ENCODE assay signal across 15 cellular contexts in the genomic region with DNA sequence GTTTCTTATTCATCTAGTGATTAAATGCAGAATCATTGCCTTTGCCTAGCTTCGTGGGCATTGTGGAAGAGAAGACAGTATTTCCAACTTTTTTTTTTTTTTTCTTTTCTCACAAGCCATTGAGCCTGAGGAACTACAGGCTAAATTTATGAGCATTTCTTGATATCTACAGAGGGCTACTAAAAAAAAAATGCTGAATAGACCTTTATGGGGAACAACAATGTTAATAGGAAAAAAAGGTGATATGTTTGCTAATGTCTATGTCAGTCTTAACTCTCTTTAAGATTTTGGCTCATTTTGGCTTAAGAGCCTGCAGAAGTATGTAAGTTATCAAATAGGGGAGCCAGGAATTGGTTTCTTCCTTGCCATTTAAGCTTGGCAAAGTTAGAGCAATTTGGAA. TPM values are rescaled to one million over a fixed set of nuclear protein-coding genes. Genes with fewer than 3 reads are reported as not detected.
A peak's percentile ranks its signal among the peaks of the same experiment; 100 is the strongest.
DNase-seq lines count a peak whose midpoint lies in the region; ATAC-seq, FAIRE-seq and TF ChIP-seq lines count a peak whose summit lies in the region.
"Had no signal": no experiment of that assay in that cellular context is flagged by ENCODE, and none has a peak within 500 bp of the region (broad histone marks: within the 10 kb centered on the region; RNA-seq: fewer than 3 reads in every experiment).

No MANE protein-coding gene starts in this region.

- POLR2A ChIA-PET in K562 (lab: Yijun Ruan, JAX), result interaction anchor here (0.6 to 1.0 kb wide), 3 partner anchors 13 to 28 kb away, joined by 3 to 4 read pairs (median 4); no protein-coding TSS in a partner anchor

- H3K27ac ChIP-seq in K562 (ENCODE audit: extremely low read depth, low read depth, low read length) (peak overlapping the region; percentile 60; the same call in 2 of the 3 replicates), lower lobe of right lung (peak overlapping the region; percentile 38), thoracic aorta (peak overlapping the region; percentile 26 to 61)
- H3K27ac ChIP-seq: Peyer's patch had no signal

- H3K9me3 ChIP-seq in K562 (replicated peaks; ENCODE audit: control insufficient read depth, insufficient read depth, low read depth, low read length), result no peaks in the 10 kb centered on the region
- H3K9me3 ChIP-seq in lower lobe of right lung, result no peaks in the 10 kb centered on the region
- no peaks in the 10 kb centered on the region for H3K9me3 ChIP-seq in thoracic aorta
- H3K9me3 ChIP-seq: Peyer's patch had no signal

- in situ Hi-C loops in K562 (cut with MboI), result no loop called here

- no peaks in the 10 kb centered on the region for H3K9me1 ChIP-seq in K562 (ENCODE audit: control insufficient read depth, insufficient read depth, low read length)

- no peak overlapping the region for H3K4me3 Mint-ChIP-seq in HFFc6
- H3K4me3 Mint-ChIP-seq: activated CD4-positive, alpha-beta memory T cell treated with anti-CD3 and anti-CD28 coated beads for 36 hours; activated T-cell treated with anti-CD3 and anti-CD28 coated beads, Interleukin-2, amount 50 U/mL, for 72 hours had no signal

- H4K20me1 ChIP-seq in K562 (replicated peaks; ENCODE audit: control insufficient read depth, insufficient read depth, low read length), result no peaks in the 10 kb centered on the region; the same call in 1 of the 2 replicates

- no TSS peak for BruUV-seq in K562 (replicated peaks; lab: Mats Ljungman, UMichigan)

- intact Hi-C loops in K562 (cut with micrococcal nuclease) (no loop called here), lower lobe of right lung (cut with DNase I) (loop anchor here (10.0 kb wide), 1 partner anchor 60 kb away; a partner anchor contains a TSS)

- no peak for TF ChIP-seq POLR2A in K562 (conservative IDR thresholded peaks at IDR 0.05)

- 0 out of 2 replicates have a peak overlapping the region, but pooled peaks have one; percentile 25 for H3K27ac Mint-ChIP-seq in HFFc6
- H3K27ac Mint-ChIP-seq: activated CD4-positive, alpha-beta memory T cell treated with anti-CD3 and anti-CD28 coated beads for 36 hours; activated T-cell treated with anti-CD3 and anti-CD28 coated beads, Interleukin-2, amount 50 U/mL, for 72 hours had no signal

- H3K9ac ChIP-seq in K562 (ENCODE audit: insufficient read depth in 1 of 2, low read depth in 2 of 2, low read length in 2 of 2), result no peak overlapping the region

- TF ChIP-seq CTCF in HFFc6 (IDR thresholded peaks at IDR 0.05) (no peak), K562 (IDR thresholded peaks at IDR 0.05 in 2 of 3, conservative IDR thresholded peaks at IDR 0.05 in 1 of 3; ENCODE audit: insufficient read depth in 2 of 3, low read depth in 1 of 3, low read length in 3 of 3) (no peak), lower lobe of right lung (IDR thresholded peaks at IDR 0.05) (no peak), thoracic aorta (IDR thresholded peaks at IDR 0.05) (no peak)

- peaks cover 3% of the 10 kb centered on the region; the same call in 1 of the 3 replicates for H3K36me3 ChIP-seq in K562 (ENCODE audit: control insufficient read depth, insufficient read depth, low read length)
- peaks cover 31% of the 10 kb centered on the region for H3K36me3 ChIP-seq in lower lobe of right lung
- no peaks in the 10 kb centered on the region for H3K36me3 ChIP-seq in thoracic aorta
- H3K36me3 ChIP-seq in H7 (replicated peaks; ENCODE audit: control insufficient read depth, insufficient read depth, low read length), result no peaks in the 10 kb centered on the region

- peaks cover 19% of the 10 kb centered on the region for H3K4me1 Mint-ChIP-seq in HFFc6 (ENCODE audit: low read depth)

- H2AFZ ChIP-seq in K562 (ENCODE audit: low read depth, low read length), result 0 out of 2 replicates have a peak overlapping the region, but pooled peaks have one; percentile 7

- peaks cover 17% of the 10 kb centered on the region for H3K36me3 Mint-ChIP-seq in HFFc6 (ENCODE audit: low read depth)

- DNase-seq in HFFc6 (no peak), K562 (ENCODE audit: extremely low read depth in 1 of 4, low spot score in 3 of 4) (no peak), lower lobe of right lung (no peak), thoracic aorta (ENCODE audit: low spot score) (no peak), H7 (no peak), HPDE6-E6E7 (ENCODE audit: extremely low spot score) (no peak)
- DNase-seq: activated CD4-positive, alpha-beta memory T cell treated with anti-CD3 and anti-CD28 coated beads for 36 hours; activated T-cell treated with anti-CD3 and anti-CD28 coated beads, Interleukin-2, amount 50 U/mL, for 72 hours; mesendoderm; NCI-H1092; NCI-H748 treated with DMSO at 0.1 percent for 48 hours had no signal

- H3K9me3 Mint-ChIP-seq in HFFc6, result no peaks in the 10 kb centered on the region
- H3K9me3 Mint-ChIP-seq: activated CD4-positive, alpha-beta memory T cell treated with anti-CD3 and anti-CD28 coated beads for 36 hours; activated T-cell treated with anti-CD3 and anti-CD28 coated beads, Interleukin-2, amount 50 U/mL, for 72 hours had no signal

- no peak overlapping the region for H3K4me2 ChIP-seq in K562 (ENCODE audit: insufficient read depth, low read length)

- no peaks in the 10 kb centered on the region for H3K27me3 Mint-ChIP-seq in HFFc6 (ENCODE audit: insufficient read depth)
- H3K27me3 Mint-ChIP-seq: activated CD4-positive, alpha-beta memory T cell treated with anti-CD3 and anti-CD28 coated beads for 36 hours had no signal

- FAIRE-seq in K562 (lab: Jason Lieb, UNC), result no peak
- FAIRE-seq: endothelial cell of umbilical vein had no signal

- no peaks in the 10 kb centered on the region for H3K27me3 ChIP-seq in K562 (ENCODE audit: control insufficient read depth in 2 of 2, insufficient read depth in 2 of 2, low read length in 2 of 2)
- no peaks in the 10 kb centered on the region for H3K27me3 ChIP-seq in lower lobe of right lung (ENCODE audit: low read depth)
- no peaks in the 10 kb centered on the region for H3K27me3 ChIP-seq in thoracic aorta (replicated peaks; ENCODE audit: insufficient read depth)
- H3K27me3 ChIP-seq in H7 (ENCODE audit: control insufficient read depth, insufficient read depth, low read length), result no peaks in the 10 kb centered on the region
- H3K27me3 ChIP-seq: Peyer's patch had no signal

- H3K79me2 ChIP-seq in K562 (ENCODE audit: control insufficient read depth, insufficient read depth, low read length), result peaks cover 54% of the 10 kb centered on the region

- no peak for TF ChIP-seq RAD21 in K562 (CRISPR knock-in tag; conservative IDR thresholded peaks at IDR 0.05 in 1 of 2, IDR thresholded peaks at IDR 0.05 in 1 of 2)

- ATAC-seq in K562 (no peak), lower lobe of right lung (no peak), thoracic aorta (ENCODE audit: insufficient number of reproducible peaks, low FRiP score, low read depth) (no peak), HG03469 (IDR thresholded peaks at IDR 0.05; ENCODE audit: unreplicated experiment) (no peak), GM18909 (IDR thresholded peaks at IDR 0.05; ENCODE audit: poor library complexity, unreplicated experiment) (no peak)
- ATAC-seq: activated T-cell treated with anti-CD3 and anti-CD28 coated beads, Interleukin-2, amount 50 U/mL, for 72 hours had no signal

- 30% methylated on average over 1 of the region's 1 CpG for WGBS in K562 (ENCODE audit: insufficient coverage, low coverage, missing lambda C conversion rate)

- no peak for TF ChIP-seq EP300 in K562 (IDR thresholded peaks at IDR 0.05; ENCODE audit: low read length)

- no peak overlapping the region for H3K4me3 ChIP-seq in K562
- H3K4me3 ChIP-seq in lower lobe of right lung, result no peak overlapping the region
- H3K4me3 ChIP-seq in thoracic aorta, result no peak overlapping the region
- H3K4me3 ChIP-seq in H7 (ENCODE audit: insufficient read depth, low read depth, low read length), result no peak overlapping the region
- H3K4me3 ChIP-seq: Peyer's patch had no signal

- H3K4me1 ChIP-seq in K562 (replicated peaks in 1 of 2; ENCODE audit: control insufficient read depth in 2 of 2, insufficient read depth in 2 of 2, low read length in 2 of 2) (peaks cover 6 to 9% of the 10 kb centered on the region in 2 experiments; a peak in 3 of 5 replicates), lower lobe of right lung (peaks cover 35% of the 10 kb centered on the region), thoracic aorta (ENCODE audit: control insufficient read depth in 1 of 2, low read depth in 2 of 2) (peaks cover 5 to 28% of the 10 kb centered on the region in 2 donors)

- CTCF ChIA-PET in K562 (lab: Yijun Ruan, JAX; ENCODE audit: low intra/inter-chr PET ratio), result interaction anchor here (0.6 kb wide), 1 partner anchor 23 kb away, joined by 3 read pairs; no protein-coding TSS in a partner anchor

RNA-seq across cellular contexts. Expression of a gene that starts 6.0 kb away (rescaled TPM):
- total RNA-seq in HFFc6 (2021; fragmentation: NEBNext Ultra II Directional; extraction: Animal tissue kit (Norgen Biotek cat#: 25700)), result 10 to 100 TPM; 24.8 to 33.5 (median 29.8) TPM
- 16.7 and 19.5 TPM in 2 replicates for total RNA-seq in K562 (2011; cell fraction: chromatin; rRNA removed; ENCODE audit: low replicate concordance)
- total RNA-seq in K562 (2011; cell fraction: nucleolus; rRNA removed), result 7.8 and 9.5 TPM in 2 replicates
- total RNA-seq in K562 (2011; cell fraction: nucleoplasm; rRNA removed), result 11.8 and 19.5 TPM in 2 replicates
- total RNA-seq in K562 (2014; rRNA removed), result 4.0 and 5.3 TPM in 2 replicates
- 4.5 and 5.1 TPM in 2 replicates for total RNA-seq in K562 (2014; rRNA removed; fragmentation: Illumina TruSeq; extraction: Trizol)
- total RNA-seq in K562 (2015; rRNA removed; fragmentation: Illumina TruSeq; extraction: Trizol), result 4.9 and 5.3 TPM in 2 replicates
- 13.9 and 15.0 TPM in 2 replicates for total RNA-seq in K562 (2021)
- 3.6 and 5.3 TPM in 2 replicates for polyA plus RNA-seq in K562 (2011; rRNA removed)
- polyA plus RNA-seq in K562 (2011; cell fraction: cytosol; rRNA removed), result 2.3 and 4.4 TPM in 2 replicates
- 2.7 and 5.2 TPM in 2 replicates for polyA plus RNA-seq in K562 (2011; cell fraction: nucleus; rRNA removed)
- 11.7 and 13.9 TPM in 2 replicates for polyA plus RNA-seq in K562 (2012)
- 10.7 and 11.0 TPM in 2 replicates for polyA plus RNA-seq in K562 (2014; fragmentation: Illumina TruSeq; extraction: Trizol)
- 1 to 10 TPM; 3.9 to 4.5 TPM for polyA plus RNA-seq in K562 (2014; fragmentation: Nextera tagmentation; extraction: Ambion mirVana)
- 6.5 and 7.9 TPM in 2 replicates for polyA plus RNA-seq in K562 (2014; rRNA removed)
- 3.7 and 3.8 TPM in 2 replicates for polyA minus RNA-seq in K562 (2011; rRNA and poly(A)+ RNA removed)
- polyA minus RNA-seq in K562 (2011; cell fraction: cytosol; rRNA and poly(A)+ RNA removed), result 3.1 and 3.5 TPM in 2 replicates
- polyA minus RNA-seq in K562 (2011; cell fraction: nucleus; rRNA and poly(A)+ RNA removed), result 2.3 and 2.8 TPM in 2 replicates
- 42.4 TPM for total RNA-seq in lower lobe of right lung
- total RNA-seq in thoracic aorta, result 10 to 100 TPM in 1 of 2 donors, 1 to 10 TPM in 1; 8.9 to 14.0 TPM
- total RNA-seq in H7 (2014; rRNA removed; shearing (Covaris generic)), result 3.7 and 5.4 TPM in 2 replicates

RNA-seq across cellular contexts. Expression of a gene that starts 47.9 kb away (rescaled TPM):
- total RNA-seq in HFFc6 (2021; fragmentation: NEBNext Ultra II Directional; extraction: Animal tissue kit (Norgen Biotek cat#: 25700)), result 1 to 10 TPM; 1.5 to 2.2 (median 1.8) TPM
- 22.1 and 46.9 TPM in 2 replicates for total RNA-seq in K562 (2011; cell fraction: chromatin; rRNA removed; ENCODE audit: low replicate concordance)
- total RNA-seq in K562 (2011; cell fraction: nucleolus; rRNA removed), result 18.2 and 24.0 TPM in 2 replicates
- total RNA-seq in K562 (2011; cell fraction: nucleoplasm; rRNA removed), result 17.4 and 20.8 TPM in 2 replicates
- total RNA-seq in K562 (2014; rRNA removed) (1.8 and 2.1 TPM in 2 replicates), K562 (2014; rRNA removed; fragmentation: Illumina TruSeq; extraction: Trizol) (1.5 and 1.6 TPM in 2 replicates), K562 (2015; rRNA removed; fragmentation: Illumina TruSeq; extraction: Trizol) (1.5 and 1.8 TPM in 2 replicates), K562 (2021) (3.6 and 4.1 TPM in 2 replicates), lower lobe of right lung (9.3 TPM), thoracic aorta (10 to 100 TPM in 1 of 2 donors, 1 to 10 TPM in 1; 7.3 to 21.7 TPM)
- polyA plus RNA-seq in K562 (2011; rRNA removed) (2.4 and 2.9 TPM in 2 replicates), K562 (2014; fragmentation: Illumina TruSeq; extraction: Trizol) (1.9 and 2.8 TPM in 2 replicates), K562 (2014; fragmentation: Nextera tagmentation; extraction: Ambion mirVana) (under 1 TPM; 0.18 to 0.50 TPM), K562 (2014; rRNA removed) (2.2 and 2.6 TPM in 2 replicates)
- polyA plus RNA-seq in K562 (2011; cell fraction: cytosol; rRNA removed), result 1.4 and 4.0 TPM in 2 replicates
- polyA plus RNA-seq in K562 (2011; cell fraction: nucleus; rRNA removed), result 9.7 and 22.8 TPM in 2 replicates
- polyA plus RNA-seq in K562 (2012), result 2.0 and 2.5 TPM in 2 replicates
- polyA minus RNA-seq in K562 (2011; rRNA and poly(A)+ RNA removed), result 1.9 and 2.9 TPM in 2 replicates
- 2.1 and 4.2 TPM in 2 replicates for polyA minus RNA-seq in K562 (2011; cell fraction: cytosol; rRNA and poly(A)+ RNA removed)
- 4.2 and 7.1 TPM in 2 replicates for polyA minus RNA-seq in K562 (2011; cell fraction: nucleus; rRNA and poly(A)+ RNA removed)
- total RNA-seq in H7 (2014; rRNA removed; shearing (Covaris generic)), result 3.9 and 5.4 TPM in 2 replicates
